8 cellular contexts compared by ENCODE assay signal in genomic region chr3:3200632-3201212, GRCh38. TPM values are rescaled to one million over a fixed set of nuclear protein-coding genes. Genes with fewer than 3 reads are reported as not detected.
DNase-seq lines count a peak whose midpoint lies in the region; ATAC-seq and TF ChIP-seq lines count a peak whose summit lies in the region.

No MANE protein-coding gene starts in this region.

- no peak overlapping the region for H3K4me3 ChIP-seq in Jurkat, Clone E6-1 (ENCODE audit: low read length)
- H3K4me3 ChIP-seq in epithelial cell of esophagus (ENCODE audit: low read length): no peak overlapping the region

- TF ChIP-seq CTCF in epithelial cell of esophagus (IDR thresholded peaks at IDR 0.05; ENCODE audit: insufficient read depth, low read depth, low read length, missing control alignments): peak; percentile 87

- ATAC-seq in GM21717 (IDR thresholded peaks at IDR 0.05; ENCODE audit: unreplicated experiment): peak; percentile 60

- peak; percentile 28 for DNase-seq in activated gamma-delta T cell treated with Interleukin-2 at 50 U/mL for 16 hours
- no peak for DNase-seq in activated gamma-delta T cell (lab: John Stamatoyannopoulos, UW)
- peak; percentile 28 for DNase-seq in Jurkat, Clone E6-1 (ENCODE audit: low read depth, low spot score)
- peak; percentile 53 for DNase-seq in SHP77 (lab: John Stamatoyannopoulos, UW)
- DNase-seq in epithelial cell of esophagus (ENCODE audit: low read depth): peak; percentile 71
- DNase-seq in mucosa of gallbladder (ENCODE audit: low spot score): peak; percentile 45
- no peak for DNase-seq in activated CD4-positive, CD25-positive, alpha-beta regulatory T cell (lab: John Stamatoyannopoulos, UW)

RNA-seq across cellular contexts. Expression of gene CRBN, which starts 21.2 kb away (rescaled TPM):
- 48.8 TPM for polyA plus RNA-seq in Jurkat, Clone E6-1 (2012; ENCODE audit: insufficient read depth, insufficient read length)
- total RNA-seq in mucosa of gallbladder: 48.0 TPM

Comparison
In these comparisons a context has a peak if more than half of its experiments do, and no peak if none do; other contexts are left out.
1. DNase-seq: peak in activated gamma-delta T cell treated with Interleukin-2 at 50 U/mL for 16 hours (single experiment), Jurkat, Clone E6-1 (single experiment), SHP77 (2 of 2), epithelial cell of esophagus (single experiment) and mucosa of gallbladder (single experiment); none in activated gamma-delta T cell (single experiment) and activated CD4-positive, CD25-positive, alpha-beta regulatory T cell (0 of 4).